Comparison of ENCODE assay signal across 1 cellular context in genomic region chr3:196164576-196164975, GRCh38.
TF ChIP-seq lines count a peak whose summit lies in the region.

No MANE protein-coding gene starts in this region.

TF ChIP-seq in K562, 482 proteins besides CTCF, POLR2A, EP300 and RAD21 (continued from another document and continues in another):
- TF ChIP-seq ZBTB2 (IDR thresholded peaks at IDR 0.05), result 0 out of 2 replicates have a peak, but pooled peaks have one; percentile 37
- peak; percentile 68; the same call in 1 of the 2 replicates for TF ChIP-seq OTX1 (CRISPR knock-in tag; IDR thresholded peaks at IDR 0.05)
- TF ChIP-seq ELK3 (CRISPR knock-in tag; IDR thresholded peaks at IDR 0.05), result no peak
- no peak for TF ChIP-seq RREB1 (CRISPR knock-in tag; IDR thresholded peaks at IDR 0.05)
- TF ChIP-seq RBFOX2 (IDR thresholded peaks at IDR 0.05; ENCODE audit: low read depth, low read length), result no peak
- no peak for TF ChIP-seq CBFA2T2 (conservative IDR thresholded peaks at IDR 0.05)
- no peak for TF ChIP-seq LEF1 (IDR thresholded peaks at IDR 0.05)
- TF ChIP-seq NKRF (IDR thresholded peaks at IDR 0.05; ENCODE audit: borderline replicate concordance), result peak; percentile 60
- TF ChIP-seq PHF20 (IDR thresholded peaks at IDR 0.05; ENCODE audit: partially characterized antibody), result peak; percentile 79
- TF ChIP-seq POLR2AphosphoS5 (IDR thresholded peaks at IDR 0.05; ENCODE audit: control insufficient read depth, insufficient read depth, low read depth, low read length), result no peak
- peak; percentile 50 for TF ChIP-seq POLR2B (IDR thresholded peaks at IDR 0.05; ENCODE audit: low read depth, partially characterized antibody)
- TF ChIP-seq SNRNP70 (optimal IDR thresholded peaks at IDR 0.05; ENCODE audit: low read depth, low read length), result no peak
- no peak for TF ChIP-seq PRMT5 (CRISPR knock-in tag; IDR thresholded peaks at IDR 0.05)
- TF ChIP-seq NUFIP1 (IDR thresholded peaks at IDR 0.05; ENCODE audit: partially characterized antibody), result peak; percentile 81
- no peak for TF ChIP-seq HMGN3 (IDR thresholded peaks at IDR 0.05; ENCODE audit: borderline replicate concordance, extremely low read depth, insufficient read length, low read depth, low read length)
- TF ChIP-seq SNAPC5 (CRISPR knock-in tag; IDR thresholded peaks at IDR 0.05), result no peak
- no peak for TF ChIP-seq ARID4B (CRISPR knock-in tag; IDR thresholded peaks at IDR 0.05)
- no peak for TF ChIP-seq HMG20B (CRISPR knock-in tag; IDR thresholded peaks at IDR 0.05)
- TF ChIP-seq NFIX (CRISPR knock-in tag; IDR thresholded peaks at IDR 0.05; ENCODE audit: low read depth), result no peak
- peak; percentile 54 for TF ChIP-seq NCOA4 (IDR thresholded peaks at IDR 0.05; ENCODE audit: partially characterized antibody)
- no peak for TF ChIP-seq JUNB (CRISPR knock-in tag; conservative IDR thresholded peaks at IDR 0.05)
- TF ChIP-seq PBX2 (CRISPR knock-in tag; IDR thresholded peaks at IDR 0.05; ENCODE audit: low read depth), result no peak
- TF ChIP-seq PBX2 (tag; conservative IDR thresholded peaks at IDR 0.05; ENCODE audit: low read depth), result no peak
- peak; percentile 77; the same call in 1 of the 2 replicates for TF ChIP-seq SMARCA5 (IDR thresholded peaks at IDR 0.05)
- no peak for TF ChIP-seq ZNF354B (CRISPR knock-in tag; IDR thresholded peaks at IDR 0.05)
- no peak for TF ChIP-seq ZKSCAN3 (CRISPR knock-in tag; IDR thresholded peaks at IDR 0.05)
- TF ChIP-seq L3MBTL2 (IDR thresholded peaks at IDR 0.05), result no peak
- no peak for TF ChIP-seq SRSF1 (IDR thresholded peaks at IDR 0.05; ENCODE audit: low read depth, low read length)
- peak in 1 of 2 experiments; percentile 53; a peak in 2 of 4 replicates for TF ChIP-seq HDAC1 (IDR thresholded peaks at IDR 0.05)
- TF ChIP-seq FOXP1 (CRISPR knock-in tag; IDR thresholded peaks at IDR 0.05), result 0 out of 2 replicates have a peak, but pooled peaks have one; percentile 15
- no peak for TF ChIP-seq TRIM28 (IDR thresholded peaks at IDR 0.05)
- TF ChIP-seq C11orf30 (IDR thresholded peaks at IDR 0.05; ENCODE audit: low read depth), result no peak
- peak; percentile 19; the same call in 1 of the 2 replicates for TF ChIP-seq MCM3 (IDR thresholded peaks at IDR 0.05)
- TF ChIP-seq RAD51 (IDR thresholded peaks at IDR 0.05; ENCODE audit: borderline replicate concordance, low read depth), result no peak
- TF ChIP-seq ETV6 (IDR thresholded peaks at IDR 0.05; ENCODE audit: borderline replicate concordance in 1 of 2, low read depth in 2 of 2, low read length in 1 of 2), result no peak
- TF ChIP-seq ETV6 (CRISPR knock-in tag; IDR thresholded peaks at IDR 0.05; ENCODE audit: borderline replicate concordance), result no peak
- no peak for TF ChIP-seq ZNF589 (CRISPR knock-in tag; IDR thresholded peaks at IDR 0.05; ENCODE audit: low read depth)
- TF ChIP-seq CEBPB (tag; IDR thresholded peaks at IDR 0.05), result no peak
- 0 out of 2 replicates have a peak, but pooled peaks have one; percentile 39 for TF ChIP-seq MIER1 (IDR thresholded peaks at IDR 0.05; ENCODE audit: low read depth)
- TF ChIP-seq DPF2 (IDR thresholded peaks at IDR 0.05), result peak; percentile 29; the same call in 1 of the 2 replicates
